ENCODE assay signal across 1 cellular context in the genomic region with DNA sequence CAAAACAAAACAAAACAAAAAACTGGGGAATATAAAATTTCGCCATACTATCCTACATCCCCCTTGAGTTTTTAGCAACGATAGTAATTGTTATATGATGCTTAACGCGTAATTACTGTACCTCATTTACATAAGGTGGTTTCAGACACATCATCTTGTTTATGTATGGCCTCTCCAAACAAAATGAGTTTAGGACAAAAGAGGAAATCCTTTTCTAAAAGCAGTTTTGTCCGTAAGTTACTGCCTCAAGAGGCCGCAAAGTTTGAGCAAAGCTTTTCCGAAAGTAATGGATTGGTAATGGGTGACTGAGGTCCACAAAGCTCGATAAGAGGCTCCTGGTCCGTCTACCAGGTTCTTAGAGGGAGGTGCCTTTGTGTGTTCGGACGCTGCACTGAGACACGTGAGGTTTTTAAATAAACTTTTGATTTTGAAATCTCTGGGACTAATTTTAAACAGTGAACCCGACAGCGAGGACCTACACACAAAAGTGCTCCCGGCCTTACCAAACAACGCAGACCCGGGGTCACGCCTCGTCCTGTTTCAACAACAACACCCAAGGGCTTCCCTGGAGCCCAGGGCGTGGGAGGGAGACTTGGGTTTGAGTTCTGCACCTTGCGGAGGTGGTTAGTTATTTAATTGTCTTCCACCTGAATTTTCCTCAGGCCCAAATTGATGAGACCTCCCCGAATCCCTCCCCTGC.
TF ChIP-seq lines count a peak whose summit lies in the region.

No MANE protein-coding gene starts in this region.

TF ChIP-seq in IMR-90, 13 proteins besides CTCF, POLR2A, EP300 and RAD21 (continued from another document):
- no peak for TF ChIP-seq BHLHE40 (IDR thresholded peaks at IDR 0.05; ENCODE audit: low read depth, low read length)
- no peak for TF ChIP-seq RFX5 (IDR thresholded peaks at IDR 0.05; ENCODE audit: low read depth, low read length)
TF ChIP-seq in IMR-90: peak in this region for 0.
